In the genomic region with DNA sequence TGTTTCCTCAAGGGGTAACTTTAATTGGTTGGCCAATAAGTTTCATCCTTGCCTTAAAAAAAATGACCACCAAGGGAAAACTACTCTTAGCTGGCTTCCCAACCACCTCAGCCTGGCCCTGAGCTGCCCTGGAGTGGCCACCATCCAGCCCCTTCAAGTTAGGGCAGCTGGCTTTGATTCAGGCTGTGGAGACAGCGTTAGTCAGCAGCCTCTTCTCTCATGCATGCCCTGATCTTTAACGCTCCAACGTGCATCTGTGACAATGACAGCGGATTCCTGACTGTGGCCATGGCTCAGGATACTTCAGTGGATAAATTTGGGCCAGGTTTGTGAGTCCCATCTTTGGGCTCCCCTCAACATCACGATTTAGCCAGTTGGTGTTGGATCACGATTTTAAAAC, we compare ENCODE assay signal across 19 cellular contexts.
A peak's percentile ranks its signal among the peaks of the same experiment; 100 is the strongest.
DNase-seq lines count a peak whose midpoint lies in the region; ATAC-seq and TF ChIP-seq lines count a peak whose summit lies in the region.
"Had no signal": no experiment of that assay in that cellular context is flagged by ENCODE, and none has a peak within 500 bp of the region (broad histone marks: within the 10 kb centered on the region; RNA-seq: fewer than 3 reads in every experiment).

No MANE protein-coding gene starts in this region.

- intact Hi-C loops in Right ventricle myocardium inferior (cut with DNase I), result loop anchor here (5.0 kb wide), 1 partner anchor 117 kb away; a partner anchor contains a TSS
- intact Hi-C loops in cardiac septum (cut with DNase I), result no loop called here
- intact Hi-C loops in left cardiac atrium (cut with DNase I), result loop anchor here in 1 of 2 donors (5.0 kb wide), 1 partner anchor 122 kb away; no protein-coding TSS in a partner anchor

- no peak overlapping the region for H4K91ac ChIP-seq in trophoblast cell (ENCODE audit: low read depth, low read length)

- H2AFZ ChIP-seq in trophoblast cell (ENCODE audit: insufficient read depth, low read length, poor library complexity), result no peak overlapping the region

- H3K9me3 ChIP-seq in trophoblast cell (ENCODE audit: insufficient read depth, low read depth, low read length) (no peaks in the 10 kb centered on the region), WERI-Rb-1 (ENCODE audit: severe bottlenecking) (no peaks in the 10 kb centered on the region)
- H3K9me3 ChIP-seq: BE2C had no signal

- ATAC-seq in Right ventricle myocardium inferior, result peak; percentile 58
- peak; percentile 54 to 83 for ATAC-seq in left cardiac atrium
- ATAC-seq in GM18517 (IDR thresholded peaks at IDR 0.05; ENCODE audit: unreplicated experiment), result no peak
- ATAC-seq: K562 had no signal

- no peak overlapping the region for H3K9ac ChIP-seq in trophoblast cell (ENCODE audit: low read length)

- H4K8ac ChIP-seq in trophoblast cell (ENCODE audit: low read depth, low read length), result no peak overlapping the region

- H3K27me3 ChIP-seq in trophoblast cell (ENCODE audit: insufficient read depth, low read length) (no peaks in the 10 kb centered on the region), WERI-Rb-1 (ENCODE audit: insufficient read depth, low read depth, severe bottlenecking) (no peaks in the 10 kb centered on the region)
- H3K27me3 ChIP-seq: BE2C had no signal

- no peak overlapping the region for H4K12ac ChIP-seq in trophoblast cell (ENCODE audit: low read depth, low read length)

- peak overlapping the region; percentile 58 for H2BK12ac ChIP-seq in trophoblast cell (ENCODE audit: low read length)

- peak overlapping the region; percentile 61 for H3K18ac ChIP-seq in trophoblast cell (ENCODE audit: low read length)

- DNase-seq in Right ventricle myocardium inferior (ENCODE audit: missing footprints), result no peak
- DNase-seq in cardiac septum (ENCODE audit: low spot score), result no peak
- DNase-seq in left cardiac atrium, result no peak
- DNase-seq in trophoblast cell, result no peak
- no peak for DNase-seq in WERI-Rb-1
- no peak for DNase-seq in midbrain (lab: John Stamatoyannopoulos, UW)
- DNase-seq: BE2C; CD4-positive, CD25-positive, alpha-beta regulatory T cell; COR-L47; NCI-H1092 treated with DMSO at 0.1 percent for 48 hours; NCI-H146; NCI-H2029 treated with DMSO at 0.1 percent for 48 hours; NCI-H2171; NCI-H69; NK-92 treated with Interleukin-12 subunit alpha and Interleukin-12 subunit beta, amount 100 ng/mL, for 24 hours; OCI-M1; RPMI8226 had no signal

- H3K23ac ChIP-seq in trophoblast cell (ENCODE audit: low read length), result no peak overlapping the region

- H3K4me3 ChIP-seq in trophoblast cell (ENCODE audit: low read depth, low read length) (no peak overlapping the region), WERI-Rb-1 (ENCODE audit: low read depth, low read length) (no peak overlapping the region)
- H3K4me3 ChIP-seq: K562 had no signal

- no peak overlapping the region for H2AK5ac ChIP-seq in trophoblast cell (ENCODE audit: low read length)

- TF ChIP-seq CTCF in WERI-Rb-1 (IDR thresholded peaks at IDR 0.05; ENCODE audit: low read depth, low read length), result no peak

- peak overlapping the region; percentile 57 for H2BK120ac ChIP-seq in trophoblast cell (ENCODE audit: insufficient read depth, low read length, poor library complexity)

- H3K4me2 ChIP-seq in trophoblast cell (ENCODE audit: low read length), result no peak overlapping the region

- no peak overlapping the region for H3K14ac ChIP-seq in trophoblast cell (ENCODE audit: low read length)

- H3K27ac ChIP-seq in trophoblast cell (ENCODE audit: low read depth, low read length), result no peak overlapping the region
- H3K27ac ChIP-seq in WERI-Rb-1, result no peak overlapping the region

- H3K4ac ChIP-seq in trophoblast cell (ENCODE audit: low read depth, low read length), result no peak overlapping the region

- H3K79me2 ChIP-seq in trophoblast cell (ENCODE audit: control insufficient read depth, insufficient read depth, low read length, poor library complexity), result no peaks in the 10 kb centered on the region

- peaks cover 5 to 6% of the 10 kb centered on the region in 2 experiments for H3K4me1 ChIP-seq in trophoblast cell (ENCODE audit: control insufficient read depth in 1 of 2, insufficient read depth in 2 of 2, low read length in 2 of 2)

- peaks cover 10% of the 10 kb centered on the region for H3K79me1 ChIP-seq in trophoblast cell (ENCODE audit: low read length)

- H3K36me3 ChIP-seq in trophoblast cell (ENCODE audit: control insufficient read depth in 1 of 2, insufficient read depth in 2 of 2, low read length in 2 of 2), result no peaks in the 10 kb centered on the region
- H3K36me3 ChIP-seq in WERI-Rb-1, result no peaks in the 10 kb centered on the region
- H3K36me3 ChIP-seq: BE2C had no signal

- WGBS in trophoblast cell (ENCODE audit: extremely low coverage, insufficient coverage, insufficient read length), result no CpG with 5 or more reads among the region's 6 CpGs

- H2BK5ac ChIP-seq in trophoblast cell (ENCODE audit: low read depth, low read length, poor library complexity), result no peak overlapping the region
